Comparison of ENCODE assay signal across 8 cellular contexts in genomic region chr6:26607434-26608230, GRCh38. TPM values are rescaled to one million over a fixed set of nuclear protein-coding genes. Genes with fewer than 3 reads are reported as not detected.
DNase-seq lines count a peak whose midpoint lies in the region; ATAC-seq, FAIRE-seq and TF ChIP-seq lines count a peak whose summit lies in the region.

No MANE protein-coding gene starts in this region.

- peak; percentile 41 for FAIRE-seq in pancreas (lab: Jason Lieb, UNC)

- H3K27ac ChIP-seq in KOPT-K1 (ENCODE audit: low read depth, low read length, poor library complexity, severe bottlenecking) (peak overlapping the region; percentile 23), pancreas (no peak overlapping the region)

- H3K4me1 ChIP-seq in pancreas, result no peaks in the 10 kb centered on the region

- H3K4me3 ChIP-seq in foreskin fibroblast (ENCODE audit: low read depth in 1 of 2, low read length in 2 of 2) (peak overlapping the region in 1 of 2 donors; percentile 38), pancreas (no peak overlapping the region)

- no peaks in the 10 kb centered on the region for H3K36me3 ChIP-seq in KOPT-K1 (ENCODE audit: insufficient read depth, low read length)
- H3K36me3 ChIP-seq in pancreas, result no peaks in the 10 kb centered on the region

- H3K27me3 ChIP-seq in pancreas, result no peaks in the 10 kb centered on the region

- no peaks in the 10 kb centered on the region for H3K9me3 ChIP-seq in KOPT-K1 (ENCODE audit: insufficient read depth, low read length, poor library complexity, severe bottlenecking)
- H3K9me3 ChIP-seq in pancreas, result no peaks in the 10 kb centered on the region

- intact Hi-C loops in pancreas (cut with DNase I), result loop anchor here in 2 of 3 donors (5.0 to 10.0 kb wide), 2 partner anchors 467 to 470 kb away; no protein-coding TSS in a partner anchor

- TF ChIP-seq CTCF in foreskin fibroblast (IDR thresholded peaks at IDR 0.05; ENCODE audit: low read depth, low read length), result peak; percentile 81
- TF ChIP-seq CTCF in pancreas (IDR thresholded peaks at IDR 0.05), result peak in 3 of 4 donors; percentile 48 to 55 (median 51)

- peak; percentile 26 for DNase-seq in CMK (ENCODE audit: low read depth)
- DNase-seq in RKO (ENCODE audit: low spot score), result peak; percentile 80
- peak; percentile 28 for DNase-seq in activated T-helper 9 cell treated with anti-CD3 and anti-CD28 coated beads, Interleukin-2, amount 50 U/mL, for 16 hours (ENCODE audit: low read depth)
- peak; percentile 37 to 76 for DNase-seq in foreskin fibroblast
- peak in 3 of 6 donors; percentile 24 to 40 (median 38) for DNase-seq in pancreas

- ATAC-seq in GM19351 (IDR thresholded peaks at IDR 0.05; ENCODE audit: unreplicated experiment) (peak; percentile 81), pancreas (peak; percentile 74 to 96 (median 91)), GM18873 (IDR thresholded peaks at IDR 0.05; ENCODE audit: low FRiP score, unreplicated experiment) (no peak)

- 43 to 55% methylated on average over 7 of the region's 7 CpGs for WGBS in pancreas, 2 donors

RNA-seq across cellular contexts. Expression of gene ABT1, which starts 10.9 kb away (rescaled TPM):
- total RNA-seq in pancreas, result 1 to 10 TPM; 3.5 to 6.9 (median 5.5) TPM
- polyA plus RNA-seq in pancreas, result 10 to 100 TPM in 1 of 2 donors, 1 to 10 TPM in 1; 5.7 to 10.2 TPM

RNA-seq across cellular contexts. Expression of gene ZNF322, which starts 51.9 kb away (rescaled TPM):
- total RNA-seq in pancreas, result 10 to 100 TPM in 3 of 6 donors, 1 to 10 TPM in 3; 6.1 to 17.0 (median 9.2) TPM
- 1 to 10 TPM; 3.7 to 6.2 TPM for polyA plus RNA-seq in pancreas
